In the genomic region with DNA sequence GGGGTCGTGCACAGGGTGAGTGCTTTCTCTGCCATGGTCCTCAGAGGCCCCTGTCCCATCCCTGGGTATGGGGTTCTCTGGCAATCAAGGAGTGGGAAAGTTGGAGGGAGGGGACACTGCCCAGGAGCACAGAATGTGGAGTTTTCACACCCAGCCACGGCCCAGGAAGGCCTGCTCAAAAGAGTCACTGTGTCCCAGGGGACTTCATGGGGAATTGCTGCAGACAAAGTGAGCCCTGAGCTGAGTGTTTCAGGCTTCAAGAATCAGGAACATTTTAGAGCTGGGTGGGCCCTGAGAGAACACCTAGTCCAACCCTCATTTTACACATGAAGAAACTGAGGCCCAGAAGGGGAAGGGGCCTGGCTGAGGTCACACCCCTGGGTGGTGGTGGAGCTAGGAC, we compare ENCODE assay signal across 17 cellular contexts. TPM values are rescaled to one million over a fixed set of nuclear protein-coding genes. Genes with fewer than 3 reads are reported as not detected.
DNase-seq lines count a peak whose midpoint lies in the region; ATAC-seq and TF ChIP-seq lines count a peak whose summit lies in the region.
"Had no signal": no experiment of that assay in that cellular context is flagged by ENCODE, and none has a peak within 500 bp of the region (broad histone marks: within the 10 kb centered on the region; RNA-seq: fewer than 3 reads in every experiment).

No MANE protein-coding gene starts in this region.

- no peak overlapping the region for H3K27ac ChIP-seq in A673 (ENCODE audit: low read depth, low read length, poor library complexity, severe bottlenecking)
- no peak overlapping the region for H3K27ac ChIP-seq in esophagus muscularis mucosa (replicated peaks in 1 of 4)
- H3K27ac ChIP-seq: KMS-11 had no signal

- H3K27ac Mint-ChIP-seq in activated B cell treated with CpG ODN at 0.5 μM for 24 hours (peak overlapping the region; percentile 77), memory B cell (peak overlapping the region; percentile 18)

- BruUV-seq in A673 (replicated peaks; lab: Mats Ljungman, UMichigan): no TSS peak

- H3K4me3 Mint-ChIP-seq in activated B cell treated with CpG ODN at 0.5 μM for 24 hours (peak overlapping the region; percentile 4), memory B cell (no peak overlapping the region)
- H3K4me3 Mint-ChIP-seq: CD4-positive, CD25-positive, alpha-beta regulatory T cell had no signal

- TF ChIP-seq CTCF in A673 (conservative IDR thresholded peaks at IDR 0.05; ENCODE audit: low read depth, low read length) (no peak), activated B cell treated with CpG ODN at 0.5 μM for 24 hours (IDR thresholded peaks at IDR 0.05) (no peak), esophagus muscularis mucosa (IDR thresholded peaks at IDR 0.05) (no peak)

- CTCF ChIA-PET in A673 (lab: Charles Lee) (no interaction called here), activated B cell treated with CpG ODN at 0.5 μM for 24 hours (lab: Charles Lee) (no interaction called here)

- no peaks in the 10 kb centered on the region for H3K9me3 Mint-ChIP-seq in activated B cell treated with CpG ODN at 0.5 μM for 24 hours
- no peaks in the 10 kb centered on the region for H3K9me3 Mint-ChIP-seq in memory B cell
- H3K9me3 Mint-ChIP-seq: CD4-positive, CD25-positive, alpha-beta regulatory T cell had no signal

- H3K4me3 ChIP-seq in A673 (ENCODE audit: low read depth, low read length, poor library complexity, severe bottlenecking): no peak overlapping the region
- no peak overlapping the region for H3K4me3 ChIP-seq in esophagus muscularis mucosa
- H3K4me3 ChIP-seq: MG63 had no signal

- POLR2A ChIA-PET in A673 (lab: Charles Lee; ENCODE audit: low non-redundant PET): no interaction called here
- POLR2A ChIA-PET in activated B cell treated with CpG ODN at 0.5 μM for 24 hours (lab: Charles Lee): interaction anchor here (0.7 to 1.2 kb wide), 3 partner anchors 12 to 61 kb away, joined by 3 to 4 read pairs (median 4); no protein-coding TSS in a partner anchor

- H3K4me1 ChIP-seq in A673 (ENCODE audit: insufficient read depth, low read length, poor library complexity, severe bottlenecking) (peaks cover 15% of the 10 kb centered on the region), esophagus muscularis mucosa (peaks cover 12 to 17% (median 15%) of the 10 kb centered on the region in 4 donors)

- intact Hi-C loops in A673 (cut with micrococcal nuclease; ENCODE audit: unreplicated experiment): no loop called here
- intact Hi-C loops in activated B cell treated with CpG ODN at 0.5 μM for 24 hours (cut with micrococcal nuclease): no loop called here
- intact Hi-C loops in esophagus muscularis mucosa (cut with DNase I): no loop called here

- H3K4me1 Mint-ChIP-seq in activated B cell treated with CpG ODN at 0.5 μM for 24 hours (peaks cover 43% of the 10 kb centered on the region), memory B cell (peaks cover 35% of the 10 kb centered on the region)

- H3K9me3 ChIP-seq in A673 (ENCODE audit: low read depth, low read length, poor library complexity, severe bottlenecking) (no peaks in the 10 kb centered on the region), esophagus muscularis mucosa (no peaks in the 10 kb centered on the region)
- H3K9me3 ChIP-seq: Caco-2, MG63 had no signal

- H3K27me3 Mint-ChIP-seq in activated B cell treated with CpG ODN at 0.5 μM for 24 hours (no peaks in the 10 kb centered on the region), memory B cell (no peaks in the 10 kb centered on the region)
- H3K27me3 Mint-ChIP-seq: CD4-positive, CD25-positive, alpha-beta regulatory T cell had no signal

- no peaks in the 10 kb centered on the region for H3K27me3 ChIP-seq in A673 (replicated peaks; ENCODE audit: insufficient read depth, low read depth, low read length, poor library complexity)
- peaks cover 0 to 24% (median 1%) of the 10 kb centered on the region in 4 donors for H3K27me3 ChIP-seq in esophagus muscularis mucosa
- H3K27me3 ChIP-seq: MG63 had no signal

- no peak for TF ChIP-seq POLR2A in esophagus muscularis mucosa (IDR thresholded peaks at IDR 0.05; ENCODE audit: low read depth)

- H3K36me3 ChIP-seq in A673 (ENCODE audit: insufficient read depth, low read length, poor library complexity, severe bottlenecking): no peaks in the 10 kb centered on the region
- peaks cover 0 to 8% (median 4%) of the 10 kb centered on the region in 4 donors for H3K36me3 ChIP-seq in esophagus muscularis mucosa
- H3K36me3 ChIP-seq: MG63 had no signal

- ATAC-seq in activated B cell treated with CpG ODN at 0.5 μM for 24 hours (ENCODE audit: low read depth): peak; percentile 73
- ATAC-seq in memory B cell (ENCODE audit: low read depth): peak; percentile 51
- ATAC-seq: HepG2 had no signal

- peak; percentile 39 for DNase-seq in A673 (ENCODE audit: low spot score)
- DNase-seq in D341Med (ENCODE audit: low spot score): peak; percentile 13
- DNase-seq in activated B cell treated with CpG ODN at 0.5 μM for 24 hours: no peak
- DNase-seq in memory B cell (ENCODE audit: low spot score in 2 of 2): no peak
- no peak for DNase-seq in activated gamma-delta T cell (lab: John Stamatoyannopoulos, UW)
- no peak for DNase-seq in ureter (ENCODE audit: low spot score)
- no peak for DNase-seq in esophagus muscularis mucosa (ENCODE audit: extremely low spot score)
- DNase-seq: Caco-2; CD4-positive, CD25-positive, alpha-beta regulatory T cell; NCI-H1105; NCI-H187; NCI-H345; NCI-H526 treated with DMSO at 0.1 percent for 48 hours; SHP77 had no signal

- TF ChIP-seq EP300 in esophagus muscularis mucosa (IDR thresholded peaks at IDR 0.05): no peak

- peaks cover 66% of the 10 kb centered on the region for H3K36me3 Mint-ChIP-seq in activated B cell treated with CpG ODN at 0.5 μM for 24 hours (ENCODE audit: low read depth)
- H3K36me3 Mint-ChIP-seq in memory B cell: peaks cover 29% of the 10 kb centered on the region

- WGBS in esophagus muscularis mucosa: 94% methylated on average over 2 of the region's 2 CpGs

RNA-seq across cellular contexts. Expression of a gene that starts 5.7 kb away (rescaled TPM):
- total RNA-seq in A673 (2021) (2.6 and 2.7 TPM in 2 replicates), activated B cell treated with CpG ODN at 0.5 μM for 24 hours (20.1 and 22.7 TPM in 2 replicates), ureter (70.3 TPM), esophagus muscularis mucosa (1 to 10 TPM; 2.1 to 5.0 (median 4.5) TPM)

Comparison
In these comparisons a context has a peak if more than half of its experiments do, and no peak if none do; other contexts are left out.
1. DNase-seq: peak in A673 (single experiment) and D341Med (single experiment); none in activated B cell treated with CpG ODN at 0.5 μM for 24 hours (single experiment), memory B cell (0 of 2), activated gamma-delta T cell (single experiment), ureter (single experiment) and esophagus muscularis mucosa (single experiment).